ENCODE assay signal across 11 cellular contexts in genomic region chr12:64457036-64457435, GRCh38. TPM values are rescaled to one million over a fixed set of nuclear protein-coding genes. Genes with fewer than 3 reads are reported as not detected.
DNase-seq lines count a peak whose midpoint lies in the region; ATAC-seq, FAIRE-seq and TF ChIP-seq lines count a peak whose summit lies in the region.
"Had no signal": no experiment of that assay in that cellular context is flagged by ENCODE, and none has a peak within 500 bp of the region (broad histone marks: within the 10 kb centered on the region; RNA-seq: fewer than 3 reads in every experiment).

No MANE protein-coding gene starts in this region.

- H3K27me3 Mint-ChIP-seq in activated T-cell treated with anti-CD3 and anti-CD28 coated beads, Interleukin-2, amount 50 U/mL, for 4 hours (ENCODE audit: low read depth): no peaks in the 10 kb centered on the region

- TF ChIP-seq CTCF in kidney (IDR thresholded peaks at IDR 0.05; ENCODE audit: borderline replicate concordance, extremely low read depth, insufficient read depth) (no peak), psoas muscle (IDR thresholded peaks at IDR 0.05) (no peak), gastroesophageal sphincter (IDR thresholded peaks at IDR 0.05) (no peak), foreskin fibroblast (IDR thresholded peaks at IDR 0.05; ENCODE audit: low read depth, low read length) (no peak)

- peak in 1 of 2 donors; percentile 27 for ATAC-seq in activated T-cell treated with anti-CD3 and anti-CD28 coated beads, Interleukin-2, amount 50 U/mL, for 4 hours
- no peak for ATAC-seq in psoas muscle
- ATAC-seq in gastroesophageal sphincter: no peak

- peak overlapping the region; percentile 36 for H3K4me3 Mint-ChIP-seq in activated T-cell treated with anti-CD3 and anti-CD28 coated beads, Interleukin-2, amount 50 U/mL, for 4 hours
- H3K4me3 Mint-ChIP-seq: nephron had no signal

- H2AFZ ChIP-seq in ACC112 (ENCODE audit: low read length, unreplicated experiment): no peak overlapping the region

- 63 to 75% (median 68%) methylated on average over 6 of the region's 6 CpGs for WGBS in psoas muscle, 3 donors
- WGBS in gastroesophageal sphincter (ENCODE audit: low coverage in 1 of 2), 2 donors: 54 to 65% methylated on average over 4 to 6 of the region's 6 CpGs

- H3K36me3 ChIP-seq in ACC112 (ENCODE audit: insufficient read depth, low read length): 0 out of 2 replicates have a peak, but pooled peaks cover under 1% of the 10 kb centered on the region
- peaks cover 0 to 5% of the 10 kb centered on the region in 2 donors for H3K36me3 ChIP-seq in kidney (ENCODE audit: control insufficient read depth in 1 of 2, insufficient read depth in 2 of 2, low read length in 2 of 2)
- H3K36me3 ChIP-seq in psoas muscle (ENCODE audit: insufficient read depth in 1 of 2, low read depth in 1 of 2): peaks cover 6 to 51% of the 10 kb centered on the region in 2 donors
- H3K36me3 ChIP-seq in gastroesophageal sphincter: peaks cover 0 to 40% of the 10 kb centered on the region in 2 donors

- no peak overlapping the region for H3K9ac ChIP-seq in kidney (ENCODE audit: low read length in 2 of 2)

- peaks cover 19% of the 10 kb centered on the region for H3K36me3 Mint-ChIP-seq in activated T-cell treated with anti-CD3 and anti-CD28 coated beads, Interleukin-2, amount 50 U/mL, for 4 hours (ENCODE audit: insufficient read depth)

- H3K27ac ChIP-seq in ACC112 (ENCODE audit: low read depth, low read length) (peak overlapping the region; percentile 72), kidney (ENCODE audit: low read depth in 2 of 2, low read length in 2 of 2) (peak overlapping the region; percentile 28 to 51), psoas muscle (no peak overlapping the region), gastroesophageal sphincter (no peak overlapping the region)

- intact Hi-C loops in kidney (cut with DNase I) (no loop called here), psoas muscle (cut with DNase I) (no loop called here)

- H3K79me2 ChIP-seq in ACC112 (ENCODE audit: control insufficient read depth, insufficient read depth, low read length, unreplicated experiment): peaks cover 76% of the 10 kb centered on the region

- in situ Hi-C loops in KBM-7 (cut with MboI; ENCODE audit: low pct_unique_long_range_greater_than_20kb, low sequenced_read_pairs): no loop called here

- DNase-seq in KBM-7: peak; percentile 77
- peak; percentile 37 for DNase-seq in activated T-cell treated with anti-CD3 and anti-CD28 coated beads, Interleukin-2, amount 50 U/mL, for 4 hours
- DNase-seq in kidney: no peak
- DNase-seq in psoas muscle: no peak
- no peak for DNase-seq in amniotic stem cell (lab: John Stamatoyannopoulos, UW)
- DNase-seq in foreskin fibroblast: no peak
- DNase-seq: NCI-H446 treated with DMSO at 0.1 percent for 48 hours had no signal

- H3K4me1 ChIP-seq in ACC112 (ENCODE audit: control insufficient read depth, insufficient read depth, low read length, unreplicated experiment) (peaks cover 49% of the 10 kb centered on the region), kidney (ENCODE audit: control insufficient read depth in 1 of 2, insufficient read depth in 1 of 2, low read depth in 1 of 2, low read length in 2 of 2) (peaks cover 7 to 11% of the 10 kb centered on the region in 2 donors), psoas muscle (peaks cover 16% of the 10 kb centered on the region), gastroesophageal sphincter (peaks cover 0 to 53% (median 12%) of the 10 kb centered on the region in 3 donors)

- H3K9me3 ChIP-seq in kidney (ENCODE audit: control insufficient read depth in 1 of 2, low read length in 2 of 2): no peaks in the 10 kb centered on the region
- H3K9me3 ChIP-seq in psoas muscle: no peaks in the 10 kb centered on the region
- no peaks in the 10 kb centered on the region for H3K9me3 ChIP-seq in gastroesophageal sphincter

- no peak for FAIRE-seq in kidney (lab: Jason Lieb, UNC)
- FAIRE-seq: HTR-8/SVneo had no signal

- H3K4me1 Mint-ChIP-seq in activated T-cell treated with anti-CD3 and anti-CD28 coated beads, Interleukin-2, amount 50 U/mL, for 4 hours (ENCODE audit: low read depth): peaks cover 54% of the 10 kb centered on the region

- no peaks in the 10 kb centered on the region for H3K9me3 Mint-ChIP-seq in activated T-cell treated with anti-CD3 and anti-CD28 coated beads, Interleukin-2, amount 50 U/mL, for 4 hours
- H3K9me3 Mint-ChIP-seq: nephron had no signal

- H3K4me3 ChIP-seq in ACC112 (ENCODE audit: low read depth, low read length): no peak overlapping the region
- no peak overlapping the region for H3K4me3 ChIP-seq in kidney (ENCODE audit: low read length in 2 of 2)
- H3K4me3 ChIP-seq in psoas muscle: no peak overlapping the region
- H3K4me3 ChIP-seq in gastroesophageal sphincter: no peak overlapping the region
- H3K4me3 ChIP-seq in foreskin fibroblast (ENCODE audit: low read depth in 1 of 2, low read length in 2 of 2): no peak overlapping the region

- H3K27me3 ChIP-seq in ACC112 (ENCODE audit: insufficient read depth, low read length): no peaks in the 10 kb centered on the region
- H3K27me3 ChIP-seq in psoas muscle (ENCODE audit: insufficient read depth in 3 of 3, low read length in 2 of 3): no peaks in the 10 kb centered on the region
- H3K27me3 ChIP-seq in gastroesophageal sphincter: no peaks in the 10 kb centered on the region

- no peak for TF ChIP-seq POLR2A in gastroesophageal sphincter (IDR thresholded peaks at IDR 0.05)

- no peak for TF ChIP-seq EP300 in gastroesophageal sphincter (IDR thresholded peaks at IDR 0.05)

RNA-seq across cellular contexts. Expression of gene TBK1, which starts 5.1 kb away (rescaled TPM):
- 10 to 100 TPM; 15.1 to 20.5 (median 15.4) TPM for total RNA-seq in activated T-cell treated with anti-CD3 and anti-CD28 coated beads, Interleukin-2, amount 50 U/mL, for 4 hours
- 21.7 TPM for total RNA-seq in kidney
- polyA plus RNA-seq in kidney (ENCODE audit: insufficient read depth, low read depth, low replicate concordance): 9.7 TPM
- total RNA-seq in psoas muscle: 10 to 100 TPM; 11.6 to 20.6 (median 19.7) TPM
- 10 to 100 TPM; 17.0 to 39.8 (median 20.3) TPM for polyA plus RNA-seq in psoas muscle
- total RNA-seq in gastroesophageal sphincter: 10 to 100 TPM; 22.6 to 38.4 (median 32.1) TPM

RNA-seq across cellular contexts. Expression of gene XPOT, which starts 52.8 kb away (rescaled TPM):
- total RNA-seq in activated T-cell treated with anti-CD3 and anti-CD28 coated beads, Interleukin-2, amount 50 U/mL, for 4 hours: 100 to 1,000 TPM; 130 to 143 (median 132) TPM
- total RNA-seq in kidney (55.0 TPM), psoas muscle (10 to 100 TPM; 23.9 to 41.5 (median 31.7) TPM), gastroesophageal sphincter (10 to 100 TPM; 26.4 to 37.2 (median 32.5) TPM)
- polyA plus RNA-seq in kidney (ENCODE audit: insufficient read depth, low read depth, low replicate concordance) (12.0 TPM), psoas muscle (10 to 100 TPM; 17.1 to 48.7 (median 48.5) TPM)

Comparison
In these comparisons a context has a peak if more than half of its experiments do, and no peak if none do; other contexts are left out.
1. H3K27ac ChIP-seq: peak in ACC112 (single experiment) and kidney (2 of 2); none in psoas muscle (single experiment) and gastroesophageal sphincter (0 of 4).
2. DNase-seq: peak in KBM-7 (single experiment) and activated T-cell treated with anti-CD3 and anti-CD28 coated beads, Interleukin-2, amount 50 U/mL, for 4 hours (single experiment); none in kidney (single experiment), psoas muscle (0 of 2), amniotic stem cell (single experiment) and foreskin fibroblast (0 of 2).